In genomic region chr14:72521045-72521444, GRCh38 we compare ENCODE assay signal across 19 cellular contexts.
A peak's percentile ranks its signal among the peaks of the same experiment; 100 is the strongest.
DNase-seq lines count a peak whose midpoint lies in the region; ATAC-seq lines count a peak whose summit lies in the region.
"Had no signal": no experiment of that assay in that cellular context is flagged by ENCODE, and none has a peak within 500 bp of the region (broad histone marks: within the 10 kb centered on the region; RNA-seq: fewer than 3 reads in every experiment).

No MANE protein-coding gene starts in this region.

- peaks cover 51% of the 10 kb centered on the region for H3K4me1 Mint-ChIP-seq in activated T-cell treated with anti-CD3 and anti-CD28 coated beads, Interleukin-2, amount 50 U/mL, for 72 hours (ENCODE audit: low read depth)
- peaks cover 91% of the 10 kb centered on the region for H3K4me1 Mint-ChIP-seq in activated CD8-positive, alpha-beta T cell treated with anti-CD3 and anti-CD28 coated beads, Interleukin-2, amount 10 ng/mL, durations not matched to agents 7 days and 5 days (ENCODE audit: low read depth)
- H3K4me1 Mint-ChIP-seq in stimulated activated naive CD8-positive, alpha-beta T cell treated with anti-CD3 and anti-CD28 coated beads, Interleukin-15, Interleukin-2, amounts not matched to agents 100 ng/mL and 50 ng/mL, for 24 hours (ENCODE audit: low read depth), result peaks cover 79% of the 10 kb centered on the region

- peaks cover 3 to 4% of the 10 kb centered on the region in 2 donors for H3K9me3 Mint-ChIP-seq in activated T-cell treated with anti-CD3 and anti-CD28 coated beads, Interleukin-2, amount 50 U/mL, for 72 hours
- peaks cover 26% of the 10 kb centered on the region for H3K9me3 Mint-ChIP-seq in activated CD8-positive, alpha-beta T cell treated with anti-CD3 and anti-CD28 coated beads, Interleukin-2, amount 10 ng/mL, durations not matched to agents 7 days and 5 days (ENCODE audit: insufficient read depth)
- H3K9me3 Mint-ChIP-seq in stimulated activated naive CD8-positive, alpha-beta T cell treated with anti-CD3 and anti-CD28 coated beads, Interleukin-15, Interleukin-2, amounts not matched to agents 100 ng/mL and 50 ng/mL, for 24 hours, result peaks cover 13% of the 10 kb centered on the region

- POLR2A ChIA-PET in activated CD8-positive, alpha-beta T cell treated with anti-CD3 and anti-CD28 coated beads, Interleukin-2, amount 10 ng/mL, durations not matched to agents 7 days and 5 days (lab: Charles Lee), result no interaction called here

- H3K36me3 Mint-ChIP-seq in activated T-cell treated with anti-CD3 and anti-CD28 coated beads, Interleukin-2, amount 50 U/mL, for 72 hours (ENCODE audit: insufficient read depth in 2 of 2), result peaks cover 8 to 9% of the 10 kb centered on the region in 2 donors
- H3K36me3 Mint-ChIP-seq in activated CD8-positive, alpha-beta T cell treated with anti-CD3 and anti-CD28 coated beads, Interleukin-2, amount 10 ng/mL, durations not matched to agents 7 days and 5 days (ENCODE audit: low read depth), result peaks cover 39% of the 10 kb centered on the region
- peaks cover 8% of the 10 kb centered on the region for H3K36me3 Mint-ChIP-seq in stimulated activated naive CD8-positive, alpha-beta T cell treated with anti-CD3 and anti-CD28 coated beads, Interleukin-15, Interleukin-2, amounts not matched to agents 100 ng/mL and 50 ng/mL, for 24 hours (ENCODE audit: low read depth)
- H3K36me3 Mint-ChIP-seq: CD4-positive, alpha-beta memory T cell had no signal

- H3K4me3 Mint-ChIP-seq in activated T-cell treated with anti-CD3 and anti-CD28 coated beads, Interleukin-2, amount 50 U/mL, for 72 hours, result peak overlapping the region; percentile 6 to 73
- H3K4me3 Mint-ChIP-seq in activated CD8-positive, alpha-beta T cell treated with anti-CD3 and anti-CD28 coated beads, Interleukin-2, amount 10 ng/mL, durations not matched to agents 7 days and 5 days, result no peak overlapping the region
- H3K4me3 Mint-ChIP-seq in stimulated activated naive CD8-positive, alpha-beta T cell treated with anti-CD3 and anti-CD28 coated beads, Interleukin-15, Interleukin-2, amounts not matched to agents 100 ng/mL and 50 ng/mL, for 24 hours, result no peak overlapping the region

- CTCF ChIA-PET in activated CD8-positive, alpha-beta T cell treated with anti-CD3 and anti-CD28 coated beads, Interleukin-2, amount 10 ng/mL, durations not matched to agents 7 days and 5 days (lab: Charles Lee), result interaction anchor here (2.1 to 9.8 kb wide), 2 partner anchors 12 to 383 kb away, joined by 9 to 209 read pairs; no protein-coding TSS in a partner anchor

- peaks cover 19% of the 10 kb centered on the region for H3K27me3 Mint-ChIP-seq in activated T-cell treated with anti-CD3 and anti-CD28 coated beads, Interleukin-2, amount 50 U/mL, for 72 hours (ENCODE audit: low read depth)
- peaks cover 7% of the 10 kb centered on the region for H3K27me3 Mint-ChIP-seq in activated CD8-positive, alpha-beta T cell treated with anti-CD3 and anti-CD28 coated beads, Interleukin-2, amount 10 ng/mL, durations not matched to agents 7 days and 5 days (ENCODE audit: low read depth)
- H3K27me3 Mint-ChIP-seq in stimulated activated naive CD8-positive, alpha-beta T cell treated with anti-CD3 and anti-CD28 coated beads, Interleukin-15, Interleukin-2, amounts not matched to agents 100 ng/mL and 50 ng/mL, for 24 hours, result no peaks in the 10 kb centered on the region
- H3K27me3 Mint-ChIP-seq: CD4-positive, alpha-beta memory T cell had no signal

- peak overlapping the region; percentile 64 for H3K27ac Mint-ChIP-seq in activated T-cell treated with anti-CD3 and anti-CD28 coated beads, Interleukin-2, amount 50 U/mL, for 72 hours
- H3K27ac Mint-ChIP-seq in activated CD8-positive, alpha-beta T cell treated with anti-CD3 and anti-CD28 coated beads, Interleukin-2, amount 10 ng/mL, durations not matched to agents 7 days and 5 days, result peak overlapping the region; percentile 11
- H3K27ac Mint-ChIP-seq in stimulated activated naive CD8-positive, alpha-beta T cell treated with anti-CD3 and anti-CD28 coated beads, Interleukin-15, Interleukin-2, amounts not matched to agents 100 ng/mL and 50 ng/mL, for 24 hours, result peak overlapping the region; percentile 41

- DNase-seq in activated T-cell treated with anti-CD3 and anti-CD28 coated beads, Interleukin-2, amount 50 U/mL, for 72 hours, result no peak
- no peak for DNase-seq in activated T-cell treated with anti-CD3 and anti-CD28 coated beads, Interleukin-2, amount 50 U/mL, for 1 hour
- no peak for DNase-seq in activated CD8-positive, alpha-beta T cell treated with anti-CD3 and anti-CD28 coated beads, Interleukin-2, amount 10 ng/mL, durations not matched to agents 7 days and 5 days
- no peak for DNase-seq in NCI-H82 (lab: John Stamatoyannopoulos, UW)
- DNase-seq: activated effector memory CD4-positive, alpha-beta T cell treated with anti-CD3 and anti-CD28 coated beads, Interleukin-2, amount 50 U/mL, for 16 hours; CD4-positive, alpha-beta memory T cell; DMS79 treated with DMSO at 0.1 percent for 48 hours; foreskin melanocyte; midbrain; NCI-H2081; NCI-H524 treated with DMSO at 0.1 percent for 48 hours; PC-9; right cardiac atrium; T-helper 9 cell; upper lobe of right lung had no signal

- ATAC-seq in activated T-cell treated with anti-CD3 and anti-CD28 coated beads, Interleukin-2, amount 50 U/mL, for 72 hours (replicated peaks in 1 of 2), result peak; percentile 60 to 68
- ATAC-seq in HG03565 (IDR thresholded peaks at IDR 0.05; ENCODE audit: unreplicated experiment) (peak; percentile 35), HG02571 (IDR thresholded peaks at IDR 0.05; ENCODE audit: unreplicated experiment) (no peak), HG02970 (IDR thresholded peaks at IDR 0.05; ENCODE audit: low FRiP score, unreplicated experiment) (no peak)
- no peak for ATAC-seq in activated CD8-positive, alpha-beta T cell treated with anti-CD3 and anti-CD28 coated beads, Interleukin-2, amount 10 ng/mL, durations not matched to agents 7 days and 5 days
- ATAC-seq: right cardiac atrium, upper lobe of right lung had no signal

Comparison
In these comparisons a context has a peak if more than half of its experiments do, and no peak if none do; other contexts are left out.
1. ATAC-seq: peak in activated T-cell treated with anti-CD3 and anti-CD28 coated beads, Interleukin-2, amount 50 U/mL, for 72 hours (2 of 2) and HG03565 (single experiment); none in activated CD8-positive, alpha-beta T cell treated with anti-CD3 and anti-CD28 coated beads, Interleukin-2, amount 10 ng/mL, durations not matched to agents 7 days and 5 days (single experiment), HG02571 (single experiment) and HG02970 (single experiment).
2. H3K27ac Mint-ChIP-seq: peak in every context shown above with its lines; median percentile 64 in activated T-cell treated with anti-CD3 and anti-CD28 coated beads, Interleukin-2, amount 50 U/mL, for 72 hours; 41 in stimulated activated naive CD8-positive, alpha-beta T cell treated with anti-CD3 and anti-CD28 coated beads, Interleukin-15, Interleukin-2, amounts not matched to agents 100 ng/mL and 50 ng/mL, for 24 hours; 11 in activated CD8-positive, alpha-beta T cell treated with anti-CD3 and anti-CD28 coated beads, Interleukin-2, amount 10 ng/mL, durations not matched to agents 7 days and 5 days.
3. H3K4me3 Mint-ChIP-seq: peak in activated T-cell treated with anti-CD3 and anti-CD28 coated beads, Interleukin-2, amount 50 U/mL, for 72 hours (2 of 2); none in activated CD8-positive, alpha-beta T cell treated with anti-CD3 and anti-CD28 coated beads, Interleukin-2, amount 10 ng/mL, durations not matched to agents 7 days and 5 days (single experiment) and stimulated activated naive CD8-positive, alpha-beta T cell treated with anti-CD3 and anti-CD28 coated beads, Interleukin-15, Interleukin-2, amounts not matched to agents 100 ng/mL and 50 ng/mL, for 24 hours (single experiment).